In the genomic region with DNA sequence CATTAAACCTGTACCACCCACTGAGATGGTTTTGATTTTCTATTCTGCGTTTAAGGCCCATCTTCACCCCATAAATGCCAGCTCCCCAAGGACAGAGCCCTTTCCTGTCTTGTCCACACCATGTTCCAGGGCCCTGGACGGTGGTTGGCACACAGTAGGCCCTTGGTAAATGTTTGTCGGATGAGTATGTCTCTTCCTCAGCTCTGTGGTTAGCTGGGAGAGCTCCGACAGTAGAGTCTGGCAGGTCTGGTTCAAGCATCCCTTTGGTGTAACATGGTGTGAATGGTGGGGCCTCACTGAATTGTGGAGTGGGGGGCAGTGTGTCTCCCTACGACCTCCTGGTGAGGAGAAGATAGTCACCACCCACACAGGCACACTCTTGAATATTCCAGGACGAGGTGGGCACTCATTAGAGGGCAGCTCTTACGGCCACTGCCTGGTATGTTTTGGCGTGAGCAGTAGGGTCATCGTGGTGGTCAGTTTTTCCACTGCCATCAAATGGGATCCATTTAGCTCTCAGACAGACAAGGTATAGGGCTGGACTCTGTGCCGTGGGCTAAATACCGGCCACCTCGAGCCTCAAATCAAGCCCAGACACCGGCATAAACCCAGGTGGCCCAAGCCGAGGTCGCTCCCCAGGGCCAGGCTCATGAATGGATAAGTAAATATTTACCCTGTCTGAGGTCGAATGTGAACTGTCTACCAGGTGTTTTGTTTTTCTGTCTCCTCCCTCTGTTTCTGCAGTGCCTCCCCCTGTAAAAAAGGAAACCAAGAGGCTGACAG, we compare ENCODE assay signal across 11 cellular contexts.
DNase-seq lines count a peak whose midpoint lies in the region; ATAC-seq, FAIRE-seq and TF ChIP-seq lines count a peak whose summit lies in the region.
"Had no signal": no experiment of that assay in that cellular context is flagged by ENCODE, and none has a peak within 500 bp of the region (broad histone marks: within the 10 kb centered on the region; RNA-seq: fewer than 3 reads in every experiment).

No MANE protein-coding gene starts in this region.

- H2BK20ac ChIP-seq in IMR-90 (ENCODE audit: low read depth, low read length): peak overlapping the region; percentile 98

- H3K27ac ChIP-seq in CD4-positive, alpha-beta T cell (ENCODE audit: low read depth, low read length): no peak overlapping the region
- H3K27ac ChIP-seq in IMR-90 (ENCODE audit: insufficient read depth, low read length): peak overlapping the region; percentile 99

- TF ChIP-seq RAD21 in IMR-90 (IDR thresholded peaks at IDR 0.05; ENCODE audit: low read length): no peak

- H4K91ac ChIP-seq in IMR-90 (ENCODE audit: insufficient read depth, low read depth, low read length): peak overlapping the region; percentile 99

- peak overlapping the region; percentile 99 for H2BK120ac ChIP-seq in IMR-90 (ENCODE audit: low read depth, low read length)

- POLR2A ChIA-PET in CD4-positive, alpha-beta T cell (lab: Charles Lee): interaction anchor here (0.6 to 1.0 kb wide), 2 partner anchors 9 to 31 kb away, joined by 4 read pairs; no protein-coding TSS in a partner anchor
- POLR2A ChIA-PET in IMR-90 (lab: Charles Lee; ENCODE audit: unreplicated experiment): no interaction called here

- ATAC-seq in CD4-positive, alpha-beta T cell (ENCODE audit: poor library complexity): no peak
- ATAC-seq in IMR-90 (ENCODE audit: low read depth): no peak

- H3K4me1 ChIP-seq in IMR-90 (ENCODE audit: control insufficient read depth, insufficient read depth, low read length): peaks cover 58% of the 10 kb centered on the region

- no peaks in the 10 kb centered on the region for H3K27me3 Mint-ChIP-seq in CD4-positive, alpha-beta T cell
- peaks cover 5% of the 10 kb centered on the region for H3K27me3 Mint-ChIP-seq in nephron progenitor cell (ENCODE audit: low read depth, poor library complexity)

- peaks cover 61% of the 10 kb centered on the region for H3K9me1 ChIP-seq in IMR-90 (ENCODE audit: insufficient read depth, low read length)

- WGBS in IMR-90 (ENCODE audit: extremely low coverage in 2 of 2, insufficient read length in 1 of 2), 2 experiments: 61% methylated on average over 9 of the region's 16 CpGs; no CpG with 5 or more reads in 1 of the 2 experiments

- no peak for DNase-seq in CD4-positive, alpha-beta T cell
- no peak for DNase-seq in IMR-90
- peak; percentile 62 for DNase-seq in choroid plexus epithelial cell (ENCODE audit: low read depth)
- no peak for DNase-seq in nephron progenitor cell
- DNase-seq in NCI-H1694 treated with DMSO at 0.1 percent for 48 hours (lab: John Stamatoyannopoulos, UW): no peak
- DNase-seq in GM12891 (ENCODE audit: insufficient read length, low spot score): no peak
- DNase-seq in AG08395 (ENCODE audit: low spot score): no peak
- no peak for DNase-seq in inferior parietal cortex (ENCODE audit: extremely low spot score)
- DNase-seq: erythroblast; stimulated activated CD4-positive, alpha-beta T cell treated with anti-CD3 and anti-CD28 coated beads, Interleukin-12 subunit alpha, Interleukin-12 subunit beta, amount 100 ng/mL, for 4 hours had no signal

- no peaks in the 10 kb centered on the region for H3K27me3 ChIP-seq in CD4-positive, alpha-beta T cell (ENCODE audit: control insufficient read depth, insufficient read depth, low read length)
- no peaks in the 10 kb centered on the region for H3K27me3 ChIP-seq in IMR-90 (ENCODE audit: control insufficient read depth, insufficient read depth, low read length)

- peak overlapping the region; percentile 96 for H3K27ac Mint-ChIP-seq in CD4-positive, alpha-beta T cell
- peak overlapping the region; percentile 68 for H3K27ac Mint-ChIP-seq in nephron progenitor cell

- H4K5ac ChIP-seq in IMR-90 (ENCODE audit: low read depth, low read length): peak overlapping the region; percentile 96

- H3K4me2 ChIP-seq in IMR-90 (ENCODE audit: low read depth, low read length): peak overlapping the region; percentile 87

- intact Hi-C loops in CD4-positive, alpha-beta T cell (cut with DNase I, micrococcal nuclease): no loop called here
- intact Hi-C loops in IMR-90 (cut with micrococcal nuclease): loop anchor here (5.0 kb wide), 1 partner anchor 59 kb away; a partner anchor contains a TSS

- in situ Hi-C loops in IMR-90 (cut with MboI; ENCODE audit: low sequenced_read_pairs): no loop called here

- peak overlapping the region; percentile 99 for H2BK5ac ChIP-seq in IMR-90 (ENCODE audit: low read depth, low read length, poor library complexity, severe bottlenecking)

- H3K9me3 ChIP-seq in CD4-positive, alpha-beta T cell (ENCODE audit: control insufficient read depth, low read length): no peaks in the 10 kb centered on the region
- no peaks in the 10 kb centered on the region for H3K9me3 ChIP-seq in IMR-90 (ENCODE audit: control insufficient read depth, insufficient read depth, low read length)

- H3K18ac ChIP-seq in IMR-90 (ENCODE audit: low read depth, low read length): peak overlapping the region; percentile 98

- no peak for FAIRE-seq in GM12891 (lab: Jason Lieb, UNC)
- FAIRE-seq: H1 had no signal

- peak overlapping the region; percentile 87 to 97 for H4K8ac ChIP-seq in IMR-90 (ENCODE audit: low read depth in 2 of 2, low read length in 2 of 2)

- H3K4me3 Mint-ChIP-seq in CD4-positive, alpha-beta T cell: no peak overlapping the region
- H3K4me3 Mint-ChIP-seq in nephron progenitor cell: peak overlapping the region; percentile 10

- peaks cover 24% of the 10 kb centered on the region; the same call in 1 of the 2 replicates for H4K20me1 ChIP-seq in IMR-90 (ENCODE audit: insufficient read depth, low read length)

- TF ChIP-seq POLR2A in IMR-90 (IDR thresholded peaks at IDR 0.05; ENCODE audit: low read depth, low read length) (peak; percentile 86), GM12891 (IDR thresholded peaks at IDR 0.05; ENCODE audit: low read depth, low read length) (no peak)

- peaks cover 74% of the 10 kb centered on the region for H3K4me1 Mint-ChIP-seq in CD4-positive, alpha-beta T cell (ENCODE audit: low read depth)
- peaks cover 91% of the 10 kb centered on the region for H3K4me1 Mint-ChIP-seq in nephron progenitor cell

- H3K56ac ChIP-seq in IMR-90 (ENCODE audit: extremely low read depth, insufficient read depth, low read length): peak overlapping the region; percentile 97

- CTCF ChIA-PET in CD4-positive, alpha-beta T cell (lab: Charles Lee): interaction anchor here (1.2 kb wide), 1 partner anchor 7 kb away, joined by 3 read pairs; no protein-coding TSS in a partner anchor
- CTCF ChIA-PET in IMR-90 (lab: Yijun Ruan, JAX): no interaction called here

- H3K4me3 ChIP-seq in IMR-90 (ENCODE audit: insufficient read depth, low read depth, low read length) (no peak overlapping the region), choroid plexus epithelial cell (ENCODE audit: low read depth, low read length) (no peak overlapping the region)

- H2AFZ ChIP-seq in IMR-90 (replicated peaks; ENCODE audit: low read length, poor library complexity): peak overlapping the region; percentile 53

- peak overlapping the region; percentile 91 for H3K9ac ChIP-seq in IMR-90 (ENCODE audit: low read depth, low read length)

- peaks cover 50% of the 10 kb centered on the region for H3K36me3 ChIP-seq in IMR-90 (ENCODE audit: control insufficient read depth, insufficient read depth, low read length)

- peak overlapping the region; percentile 98 for H2AK5ac ChIP-seq in IMR-90 (ENCODE audit: low read depth, low read length)

- H2BK15ac ChIP-seq in IMR-90 (ENCODE audit: low read depth, low read length): peak overlapping the region; percentile 90; the same call in 2 of the 3 replicates

- peak overlapping the region; percentile 67 for H2AK9ac ChIP-seq in IMR-90 (replicated peaks; ENCODE audit: low read depth, low read length, poor library complexity)

- dilution Hi-C loops in IMR-90 (cut with HindIII; ENCODE audit: low sequenced_read_pairs, unreplicated experiment): no loop called here

- H3K36me3 Mint-ChIP-seq in CD4-positive, alpha-beta T cell (ENCODE audit: low read depth): peaks cover 6% of the 10 kb centered on the region
- H3K36me3 Mint-ChIP-seq in nephron progenitor cell (ENCODE audit: low read depth): peaks cover 5% of the 10 kb centered on the region

- peaks cover 24 to 86% of the 10 kb centered on the region in 2 experiments for H3K79me1 ChIP-seq in IMR-90 (ENCODE audit: low read depth in 1 of 2, low read length in 2 of 2)

- peak overlapping the region; percentile 96 for H3K14ac ChIP-seq in IMR-90 (replicated peaks; ENCODE audit: low read depth, low read length)

- H3K23ac ChIP-seq in IMR-90 (ENCODE audit: low read depth, low read length): peak overlapping the region; percentile 99

- peak overlapping the region; percentile 99 for H3K4ac ChIP-seq in IMR-90 (ENCODE audit: low read depth, low read length)

- H3K9me3 Mint-ChIP-seq in CD4-positive, alpha-beta T cell: no peaks in the 10 kb centered on the region
- no peaks in the 10 kb centered on the region for H3K9me3 Mint-ChIP-seq in nephron progenitor cell

- no peak for TF ChIP-seq CTCF in CD4-positive, alpha-beta T cell (IDR thresholded peaks at IDR 0.05)
- TF ChIP-seq CTCF in IMR-90 (conservative IDR thresholded peaks at IDR 0.05; ENCODE audit: low read depth, low read length) (no peak), choroid plexus epithelial cell (conservative IDR thresholded peaks at IDR 0.05; ENCODE audit: low read depth, low read length) (no peak), nephron progenitor cell (IDR thresholded peaks at IDR 0.05) (no peak)

- BruUV-seq in IMR-90 (replicated peaks; lab: Mats Ljungman, UMichigan): no TSS peak

TF ChIP-seq in IMR-90, 13 proteins besides CTCF, POLR2A, EP300 and RAD21 (continues in another document):
- TF ChIP-seq RFX5 (IDR thresholded peaks at IDR 0.05; ENCODE audit: low read depth, low read length): no peak
- TF ChIP-seq RCOR1 (IDR thresholded peaks at IDR 0.05; ENCODE audit: insufficient replicate concordance, low read length): no peak
- TF ChIP-seq BHLHE40 (IDR thresholded peaks at IDR 0.05; ENCODE audit: low read depth, low read length): no peak
- no peak for TF ChIP-seq FOS (IDR thresholded peaks at IDR 0.05; ENCODE audit: low read depth, low read length)
- no peak for TF ChIP-seq MAZ (IDR thresholded peaks at IDR 0.05; ENCODE audit: borderline replicate concordance, low read depth, low read length)

TF ChIP-seq in GM12891, 5 proteins besides CTCF, POLR2A, EP300 and RAD21:
- TF ChIP-seq POU2F2 (IDR thresholded peaks at IDR 0.05; ENCODE audit: low read depth, low read length) (no peak), PAX5 (IDR thresholded peaks at IDR 0.05; ENCODE audit: insufficient read depth, low read length, severe bottlenecking) (no peak), SPI1 (IDR thresholded peaks at IDR 0.05; ENCODE audit: low read depth, low read length) (no peak), POLR2AphosphoS5 (IDR thresholded peaks at IDR 0.05; ENCODE audit: low read depth, low read length) (no peak), TAF1 (IDR thresholded peaks at IDR 0.05; ENCODE audit: low read depth, low read length) (no peak)
TF ChIP-seq in GM12891: peak in this region for 0.
